ENCODE assay signal across 15 cellular contexts in genomic region chr10:79078367-79079073, GRCh38. TPM values are rescaled to one million over a fixed set of nuclear protein-coding genes. Genes with fewer than 3 reads are reported as not detected.
DNase-seq lines count a peak whose midpoint lies in the region; TF ChIP-seq lines count a peak whose summit lies in the region.
"Had no signal": no experiment of that assay in that cellular context is flagged by ENCODE, and none has a peak within 500 bp of the region (broad histone marks: within the 10 kb centered on the region; RNA-seq: fewer than 3 reads in every experiment).

No MANE protein-coding gene starts in this region.

- no peaks in the 10 kb centered on the region for H3K27me3 ChIP-seq in Karpas-422 (ENCODE audit: low read length)
- no peaks in the 10 kb centered on the region for H3K27me3 ChIP-seq in colonic mucosa
- H3K27me3 ChIP-seq in mucosa of rectum (ENCODE audit: control insufficient read depth in 2 of 2, insufficient read depth in 2 of 2, low read length in 2 of 2) = no peaks in the 10 kb centered on the region

- H3K4me1 ChIP-seq in Karpas-422 (ENCODE audit: low read length) = peaks cover 49% of the 10 kb centered on the region
- peaks cover 67% of the 10 kb centered on the region for H3K4me1 ChIP-seq in colonic mucosa
- peaks cover 92 to 97% of the 10 kb centered on the region in 2 donors for H3K4me1 ChIP-seq in mucosa of rectum (ENCODE audit: control insufficient read depth in 2 of 2, insufficient read depth in 2 of 2, low read length in 2 of 2)

- H3K4me1 Mint-ChIP-seq in activated T-helper 2 cell treated with anti-CD3 and anti-CD28 coated beads, Interferon-gamma antibody, Interleukin-2, Interleukin-4, amounts not matched to agents 10 μg/mL and 5 μg/mL and 100 μg/mL, durations not matched to agents 14 hours and 24 hours and 36 hours (ENCODE audit: low read depth) = peaks cover 9% of the 10 kb centered on the region

- no peaks in the 10 kb centered on the region for H3K9me3 ChIP-seq in Karpas-422 (ENCODE audit: low read length)
- H3K9me3 ChIP-seq in colonic mucosa = no peaks in the 10 kb centered on the region
- H3K9me3 ChIP-seq in mucosa of rectum (ENCODE audit: control insufficient read depth in 2 of 2, low read length in 2 of 2) = no peaks in the 10 kb centered on the region

- no peaks in the 10 kb centered on the region for H3K9me3 Mint-ChIP-seq in activated T-helper 2 cell treated with anti-CD3 and anti-CD28 coated beads, Interferon-gamma antibody, Interleukin-2, Interleukin-4, amounts not matched to agents 10 μg/mL and 5 μg/mL and 100 μg/mL, durations not matched to agents 14 hours and 24 hours and 36 hours
- H3K9me3 Mint-ChIP-seq: activated B cell treated with CpG ODN at 0.5 μM for 24 hours, type B pancreatic cell had no signal

- intact Hi-C loops in colonic mucosa (cut with DNase I) = no loop called here
- intact Hi-C loops in activated T-helper 2 cell treated with anti-CD3 and anti-CD28 coated beads, Interferon-gamma antibody, Interleukin-2, Interleukin-4, amounts not matched to agents 10 μg/mL and 5 μg/mL and 100 μg/mL, durations not matched to agents 14 hours and 24 hours and 36 hours (cut with micrococcal nuclease) = loop anchor here (10.0 kb wide), 1 partner anchor 116 kb away; no protein-coding TSS in a partner anchor

- peak overlapping the region; percentile 4 for H3K4me2 ChIP-seq in Karpas-422 (ENCODE audit: low read depth, low read length, poor library complexity, severe bottlenecking)
- H3K4me2 ChIP-seq: KMS-11 had no signal

- no peak overlapping the region for H3K27ac Mint-ChIP-seq in activated T-helper 2 cell treated with anti-CD3 and anti-CD28 coated beads, Interferon-gamma antibody, Interleukin-2, Interleukin-4, amounts not matched to agents 10 μg/mL and 5 μg/mL and 100 μg/mL, durations not matched to agents 14 hours and 24 hours and 36 hours
- H3K27ac Mint-ChIP-seq: activated B cell treated with CpG ODN at 0.5 μM for 24 hours, type B pancreatic cell had no signal

- H3K79me2 ChIP-seq in Karpas-422 (ENCODE audit: low read length) = no peaks in the 10 kb centered on the region

- H3K9me2 ChIP-seq in Karpas-422 (replicated peaks; ENCODE audit: insufficient read depth, low read length) = no peaks in the 10 kb centered on the region

- H3K36me3 ChIP-seq in Karpas-422 (ENCODE audit: insufficient read depth, low read length) (no peaks in the 10 kb centered on the region), colonic mucosa (no peaks in the 10 kb centered on the region), mucosa of rectum (ENCODE audit: control insufficient read depth in 2 of 2, insufficient read depth in 2 of 2, low read length in 2 of 2) (no peaks in the 10 kb centered on the region)

- DNase-seq in A172 (ENCODE audit: low spot score) (peak; percentile 45), Karpas-422 (no peak), colonic mucosa (peak; percentile 73), kidney glomerular epithelial cell (lab: John Stamatoyannopoulos, UW) (no peak), ecto neural progenitor cell (ENCODE audit: low spot score) (no peak)
- no peak for DNase-seq in activated T-helper 2 cell treated with anti-CD3 and anti-CD28 coated beads, Interferon-gamma antibody, Interleukin-2, Interleukin-4, amounts not matched to agents 10 μg/mL and 5 μg/mL and 100 μg/mL, durations not matched to agents 14 hours and 24 hours and 36 hours (ENCODE audit: low spot score)
- no peak for DNase-seq in activated CD4-positive, alpha-beta T cell treated with anti-CD3 and anti-CD28 coated beads, Interleukin-2, amount 50 U/mL, for 48 hours
- DNase-seq: activated B cell treated with CpG ODN at 0.5 μM for 24 hours, cortex of kidney, DMS 273 treated with DMSO at 0.1 percent for 48 hours, NCI-H2029 treated with DMSO at 0.1 percent for 48 hours, SW 1271 had no signal

- no peak for TF ChIP-seq CTCF in colonic mucosa (IDR thresholded peaks at IDR 0.05)

- H3K4me3 Mint-ChIP-seq in activated T-helper 2 cell treated with anti-CD3 and anti-CD28 coated beads, Interferon-gamma antibody, Interleukin-2, Interleukin-4, amounts not matched to agents 10 μg/mL and 5 μg/mL and 100 μg/mL, durations not matched to agents 14 hours and 24 hours and 36 hours (ENCODE audit: low read depth) = no peak overlapping the region
- H3K4me3 Mint-ChIP-seq: activated B cell treated with CpG ODN at 0.5 μM for 24 hours, type B pancreatic cell had no signal

- H3K27ac ChIP-seq in Karpas-422 (ENCODE audit: low read length) = no peak overlapping the region
- peak overlapping the region; percentile 73 for H3K27ac ChIP-seq in colonic mucosa
- peak overlapping the region; percentile 97 to 98 for H3K27ac ChIP-seq in mucosa of rectum (ENCODE audit: low read depth in 2 of 2, low read length in 2 of 2)
- H3K27ac ChIP-seq: KMS-11 had no signal

- no peak overlapping the region for H3K4me3 ChIP-seq in Karpas-422 (ENCODE audit: low read length)
- no peak overlapping the region for H3K4me3 ChIP-seq in colonic mucosa
- peak overlapping the region in 1 of 2 donors; percentile 22 for H3K4me3 ChIP-seq in mucosa of rectum (ENCODE audit: low read length in 2 of 2)

- no peaks in the 10 kb centered on the region for H3K36me3 Mint-ChIP-seq in activated T-helper 2 cell treated with anti-CD3 and anti-CD28 coated beads, Interferon-gamma antibody, Interleukin-2, Interleukin-4, amounts not matched to agents 10 μg/mL and 5 μg/mL and 100 μg/mL, durations not matched to agents 14 hours and 24 hours and 36 hours (ENCODE audit: low read depth)

- H3K27me3 Mint-ChIP-seq in activated T-helper 2 cell treated with anti-CD3 and anti-CD28 coated beads, Interferon-gamma antibody, Interleukin-2, Interleukin-4, amounts not matched to agents 10 μg/mL and 5 μg/mL and 100 μg/mL, durations not matched to agents 14 hours and 24 hours and 36 hours (ENCODE audit: low read depth) = no peaks in the 10 kb centered on the region
- H3K27me3 Mint-ChIP-seq: type B pancreatic cell had no signal

- no peak overlapping the region for H2AFZ ChIP-seq in Karpas-422 (ENCODE audit: low read length)

- peaks cover 61% of the 10 kb centered on the region for H4K20me1 ChIP-seq in Karpas-422 (ENCODE audit: insufficient read depth, low read depth, low read length)

- H3K9ac ChIP-seq in Karpas-422 (ENCODE audit: low read length) (no peak overlapping the region), colonic mucosa (ENCODE audit: low read depth in 2 of 2, low read length in 2 of 2) (peak overlapping the region in 1 of 2 donors; percentile 38), mucosa of rectum (ENCODE audit: low read depth in 1 of 2, low read length in 2 of 2) (peak overlapping the region in 1 of 2 donors; percentile 60)
- H3K9ac ChIP-seq: KMS-11 had no signal

RNA-seq across cellular contexts. Expression of gene ZMIZ1, which starts 9.8 kb away (rescaled TPM):
- 15.4 and 16.6 TPM in 2 replicates for total RNA-seq in A172 (2014; rRNA removed; shearing (Covaris generic))
- 63.0 and 73.1 TPM in 2 replicates for total RNA-seq in Karpas-422 (2014; rRNA removed; shearing (Covaris generic); ENCODE audit: low replicate concordance)
- total RNA-seq in colonic mucosa = 10 to 100 TPM; 51.0 to 54.0 TPM
- total RNA-seq in activated T-helper 2 cell treated with anti-CD3 and anti-CD28 coated beads, Interferon-gamma antibody, Interleukin-2, Interleukin-4, amounts not matched to agents 10 μg/mL and 5 μg/mL and 100 μg/mL, durations not matched to agents 14 hours and 24 hours and 36 hours = 79.2 and 80.4 TPM in 2 replicates

Comparison
In these comparisons a context has a peak if more than half of its experiments do, and no peak if none do; other contexts are left out.
1. DNase-seq: peak in A172 (single experiment) and colonic mucosa (single experiment); none in Karpas-422 (single experiment), activated T-helper 2 cell treated with anti-CD3 and anti-CD28 coated beads, Interferon-gamma antibody, Interleukin-2, Interleukin-4, amounts not matched to agents 10 μg/mL and 5 μg/mL and 100 μg/mL, durations not matched to agents 14 hours and 24 hours and 36 hours (single experiment), kidney glomerular epithelial cell (single experiment), ecto neural progenitor cell (single experiment) and activated CD4-positive, alpha-beta T cell treated with anti-CD3 and anti-CD28 coated beads, Interleukin-2, amount 50 U/mL, for 48 hours (0 of 2).